In the genomic region with DNA sequence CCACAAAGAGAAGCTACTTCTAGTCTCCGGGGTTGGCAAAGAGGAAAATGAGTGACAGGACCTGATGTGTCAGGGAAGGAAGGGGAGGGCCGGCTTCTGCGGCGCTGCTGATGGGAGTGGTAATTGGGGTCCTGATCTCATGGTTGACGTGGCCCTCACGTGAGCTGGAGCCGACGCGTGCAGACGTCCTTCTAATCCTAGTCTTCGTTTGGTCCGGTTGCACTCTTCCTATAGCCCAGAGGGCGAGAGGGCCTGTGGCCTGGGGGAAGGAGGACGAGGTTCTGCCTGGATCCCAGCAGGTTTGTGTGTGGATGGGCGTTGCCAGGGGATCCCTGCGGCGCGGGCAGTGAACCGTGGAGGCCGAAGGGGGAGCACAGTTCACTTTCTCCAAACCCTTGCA, we compare ENCODE assay signal across 7 cellular contexts. TPM values are rescaled to one million over a fixed set of nuclear protein-coding genes. Genes with fewer than 3 reads are reported as not detected.
DNase-seq lines count a peak whose midpoint lies in the region; ATAC-seq and TF ChIP-seq lines count a peak whose summit lies in the region.

Gene ARMCX1, plus strand, starts transcription at position 186 of the 400 bp plus-strand sequence. CDS start 2,384 bp downstream, outside the sequence.

- H3K9me3 ChIP-seq in heart right ventricle: no peaks in the 10 kb centered on the region

- WGBS in heart right ventricle, 2 donors: 0% methylated on average over 15 to 20 of the region's 20 CpGs
- 0% methylated on average over 20 of the region's 20 CpGs for WGBS in urinary bladder

- intact Hi-C loops in heart right ventricle (cut with DNase I): loop anchor here in 5 of 10 donors (5.0 to 10.0 kb wide), 4 partner anchors 67 to 138 kb away; partner anchors contain the start of gene ARMCX6 (in 1 of the 5)

- DNase-seq in NCI-H510A treated with DMSO at 0.1 percent for 48 hours (lab: John Stamatoyannopoulos, UW): peak; percentile 54
- DNase-seq in anterior cingulate cortex (lab: John Stamatoyannopoulos, UW): peak in 57 of 58 donors; percentile 3 to 82 (median 53)
- peak; percentile 66 to 77 for DNase-seq in heart right ventricle
- DNase-seq in nucleus accumbens (lab: John Stamatoyannopoulos, UW): peak in 55 of 56 donors; percentile 6 to 83 (median 54)

- ATAC-seq in GM19463 (IDR thresholded peaks at IDR 0.05; ENCODE audit: unreplicated experiment): peak; percentile 50
- peak; percentile 93 to 98 (median 96) for ATAC-seq in heart right ventricle
- ATAC-seq in GM18511 (IDR thresholded peaks at IDR 0.05; ENCODE audit: unreplicated experiment): no peak

- no peak for TF ChIP-seq CTCF in heart right ventricle (IDR thresholded peaks at IDR 0.05)

- peaks cover 0 to 23% (median 0%) of the 10 kb centered on the region in 9 donors for H3K36me3 ChIP-seq in heart right ventricle
- no peaks in the 10 kb centered on the region for H3K36me3 ChIP-seq in urinary bladder (ENCODE audit: insufficient read depth)

- peaks cover 0 to 14% (median 0%) of the 10 kb centered on the region in 7 donors for H3K27me3 ChIP-seq in heart right ventricle

- H3K4me3 ChIP-seq in heart right ventricle (peak within 1 kb of the TSS; percentile 44 to 72 (median 66)), urinary bladder (ENCODE audit: low read depth, low read length) (peak within 1 kb of the TSS; percentile 44)

- H3K4me1 ChIP-seq in heart right ventricle (no peaks in the 10 kb centered on the region), urinary bladder (ENCODE audit: insufficient read depth) (no peaks in the 10 kb centered on the region)

- H3K27ac ChIP-seq in heart right ventricle (peak within 1 kb of the TSS; percentile 74 to 92 (median 88)), urinary bladder (ENCODE audit: low read depth) (peak within 1 kb of the TSS; percentile 90)

RNA-seq across cellular contexts. Expression of gene ARMCX1, which starts in this region (rescaled TPM):
- 10 to 100 TPM; 33.3 to 51.9 (median 37.7) TPM for total RNA-seq in heart right ventricle
- 10 to 100 TPM; 13.7 to 16.1 TPM for polyA plus RNA-seq in heart right ventricle
- total RNA-seq in urinary bladder: 71.3 TPM
- polyA plus RNA-seq in urinary bladder: 33.8 TPM
